ENCODE assay signal across 14 cellular contexts in genomic region chr6:37877373-37878149, GRCh38. TPM values are rescaled to one million over a fixed set of nuclear protein-coding genes. Genes with fewer than 3 reads are reported as not detected.
DNase-seq lines count a peak whose midpoint lies in the region; ATAC-seq and TF ChIP-seq lines count a peak whose summit lies in the region.
"Had no signal": no experiment of that assay in that cellular context is flagged by ENCODE, and none has a peak within 500 bp of the region (broad histone marks: within the 10 kb centered on the region; RNA-seq: fewer than 3 reads in every experiment).

No MANE protein-coding gene starts in this region.

- ATAC-seq in activated CD4-positive, alpha-beta T cell treated with anti-CD3 and anti-CD28 coated beads for 36 hours: peak; percentile 75
- ATAC-seq in T-helper 17 cell: no peak

- H3K4me1 ChIP-seq in SJCRH30: no peaks in the 10 kb centered on the region
- H3K4me1 ChIP-seq: prostate gland had no signal

- H3K27ac ChIP-seq in SJCRH30: no peak overlapping the region
- H3K27ac ChIP-seq: prostate gland had no signal

- no peak overlapping the region for H3K4me3 ChIP-seq in fibroblast of the aortic adventitia (ENCODE audit: low read depth, low read length)
- H3K4me3 ChIP-seq in SJCRH30: no peak overlapping the region
- H3K4me3 ChIP-seq: ascending aorta, prostate gland had no signal

- CTCF ChIA-PET in activated CD4-positive, alpha-beta T cell treated with anti-CD3 and anti-CD28 coated beads for 36 hours (lab: Charles Lee): interaction anchor here (0.7 to 1.1 kb wide), 2 partner anchors 75 to 842 kb away, joined by 3 read pairs; no protein-coding TSS in a partner anchor
- CTCF ChIA-PET in activated CD4-positive, alpha-beta T cell treated with anti-CD3 and anti-CD28 coated beads, Interleukin-2, amount 10 ng/mL, durations not matched to agents 7 days and 5 days (lab: Charles Lee): interaction anchor here (0.5 kb wide), 1 partner anchor 18 kb away, joined by 3 read pairs; no protein-coding TSS in a partner anchor

- peaks cover 60% of the 10 kb centered on the region for H3K4me1 Mint-ChIP-seq in activated CD4-positive, alpha-beta T cell treated with anti-CD3 and anti-CD28 coated beads for 36 hours
- peaks cover 4% of the 10 kb centered on the region for H3K4me1 Mint-ChIP-seq in activated CD4-positive, alpha-beta T cell treated with anti-CD3 and anti-CD28 coated beads, Interleukin-2, amount 10 ng/mL, durations not matched to agents 7 days and 5 days
- peaks cover 47% of the 10 kb centered on the region for H3K4me1 Mint-ChIP-seq in T-helper 17 cell
- peaks cover 47% of the 10 kb centered on the region for H3K4me1 Mint-ChIP-seq in progenitor cell of endocrine pancreas (ENCODE audit: low read depth)

- no peaks in the 10 kb centered on the region for H3K9me3 Mint-ChIP-seq in activated CD4-positive, alpha-beta T cell treated with anti-CD3 and anti-CD28 coated beads for 36 hours (ENCODE audit: low read depth)
- peaks cover under 1% of the 10 kb centered on the region for H3K9me3 Mint-ChIP-seq in activated CD4-positive, alpha-beta T cell treated with anti-CD3 and anti-CD28 coated beads, Interleukin-2, amount 10 ng/mL, durations not matched to agents 7 days and 5 days
- peaks cover under 1% of the 10 kb centered on the region for H3K9me3 Mint-ChIP-seq in progenitor cell of endocrine pancreas (ENCODE audit: low read depth)
- H3K9me3 Mint-ChIP-seq: CD14-positive monocyte had no signal

- POLR2A ChIA-PET in activated CD4-positive, alpha-beta T cell treated with anti-CD3 and anti-CD28 coated beads for 36 hours (lab: Charles Lee): no interaction called here
- POLR2A ChIA-PET in activated CD4-positive, alpha-beta T cell treated with anti-CD3 and anti-CD28 coated beads, Interleukin-2, amount 10 ng/mL, durations not matched to agents 7 days and 5 days (lab: Charles Lee): no interaction called here

- H3K27ac Mint-ChIP-seq in activated CD4-positive, alpha-beta T cell treated with anti-CD3 and anti-CD28 coated beads for 36 hours: no peak overlapping the region
- no peak overlapping the region for H3K27ac Mint-ChIP-seq in activated CD4-positive, alpha-beta T cell treated with anti-CD3 and anti-CD28 coated beads, Interleukin-2, amount 10 ng/mL, durations not matched to agents 7 days and 5 days
- H3K27ac Mint-ChIP-seq in T-helper 17 cell: peak overlapping the region; percentile 75
- H3K27ac Mint-ChIP-seq in progenitor cell of endocrine pancreas: peak overlapping the region; percentile 22
- H3K27ac Mint-ChIP-seq: T-helper 2 cell treated with Interferon-gamma antibody and Interleukin-4, amounts not matched to agents 5 μg/mL and 100 μg/mL, for 36 hours had no signal

- peaks cover 8% of the 10 kb centered on the region for H3K36me3 Mint-ChIP-seq in activated CD4-positive, alpha-beta T cell treated with anti-CD3 and anti-CD28 coated beads for 36 hours (ENCODE audit: low read depth)
- peaks cover 8% of the 10 kb centered on the region for H3K36me3 Mint-ChIP-seq in activated CD4-positive, alpha-beta T cell treated with anti-CD3 and anti-CD28 coated beads, Interleukin-2, amount 10 ng/mL, durations not matched to agents 7 days and 5 days (ENCODE audit: low read depth)
- H3K36me3 Mint-ChIP-seq in T-helper 17 cell (ENCODE audit: low read depth) (peaks cover 4% of the 10 kb centered on the region), progenitor cell of endocrine pancreas (ENCODE audit: insufficient read depth) (peaks cover 4% of the 10 kb centered on the region)

- H3K4me3 Mint-ChIP-seq in activated CD4-positive, alpha-beta T cell treated with anti-CD3 and anti-CD28 coated beads for 36 hours: no peak overlapping the region
- H3K4me3 Mint-ChIP-seq in activated CD4-positive, alpha-beta T cell treated with anti-CD3 and anti-CD28 coated beads, Interleukin-2, amount 10 ng/mL, durations not matched to agents 7 days and 5 days: no peak overlapping the region
- H3K4me3 Mint-ChIP-seq in T-helper 17 cell (no peak overlapping the region), progenitor cell of endocrine pancreas (ENCODE audit: low read depth) (no peak overlapping the region)
- H3K4me3 Mint-ChIP-seq: CD14-positive monocyte; T-helper 2 cell treated with Interferon-gamma antibody and Interleukin-4, amounts not matched to agents 5 μg/mL and 100 μg/mL, for 36 hours had no signal

- H3K27me3 Mint-ChIP-seq in activated CD4-positive, alpha-beta T cell treated with anti-CD3 and anti-CD28 coated beads for 36 hours: no peaks in the 10 kb centered on the region
- H3K27me3 Mint-ChIP-seq in activated CD4-positive, alpha-beta T cell treated with anti-CD3 and anti-CD28 coated beads, Interleukin-2, amount 10 ng/mL, durations not matched to agents 7 days and 5 days: no peaks in the 10 kb centered on the region
- H3K27me3 Mint-ChIP-seq in T-helper 17 cell (no peaks in the 10 kb centered on the region), progenitor cell of endocrine pancreas (no peaks in the 10 kb centered on the region)

- peaks cover 6% of the 10 kb centered on the region for H3K36me3 ChIP-seq in SJCRH30
- H3K36me3 ChIP-seq: ascending aorta, prostate gland had no signal

- no peak for DNase-seq in activated CD4-positive, alpha-beta T cell treated with anti-CD3 and anti-CD28 coated beads for 36 hours
- no peak for DNase-seq in activated CD4-positive, alpha-beta T cell treated with anti-CD3 and anti-CD28 coated beads, Interleukin-2, amount 10 ng/mL, durations not matched to agents 7 days and 5 days
- DNase-seq in T-helper 17 cell: no peak
- peak; percentile 61 for DNase-seq in fibroblast of the aortic adventitia (ENCODE audit: low read depth)
- no peak for DNase-seq in progenitor cell of endocrine pancreas (ENCODE audit: low spot score, unreplicated experiment)
- no peak for DNase-seq in COLO668 (lab: John Stamatoyannopoulos, UW; ENCODE audit: unreplicated experiment)
- DNase-seq in SJCRH30: no peak
- DNase-seq in middle frontal gyrus (ENCODE audit: extremely low spot score, low spot score): no peak
- DNase-seq: 8988T, dermis blood vessel endothelial cell had no signal

- intact Hi-C loops in activated CD4-positive, alpha-beta T cell treated with anti-CD3 and anti-CD28 coated beads for 36 hours (cut with DNase I, micrococcal nuclease): no loop called here

- no peaks in the 10 kb centered on the region for H3K9me3 ChIP-seq in T-helper 17 cell (ENCODE audit: control insufficient read depth, low read length, poor library complexity, severe bottlenecking)
- H3K9me3 ChIP-seq in SJCRH30 (replicated peaks): no peaks in the 10 kb centered on the region
- H3K9me3 ChIP-seq: ascending aorta, prostate gland had no signal

- H3K27me3 ChIP-seq in SJCRH30: no peaks in the 10 kb centered on the region
- H3K27me3 ChIP-seq: ascending aorta had no signal

- TF ChIP-seq CTCF in fibroblast of the aortic adventitia (IDR thresholded peaks at IDR 0.05; ENCODE audit: insufficient read depth, low read length): no peak
- TF ChIP-seq CTCF in progenitor cell of endocrine pancreas (IDR thresholded peaks at IDR 0.05; ENCODE audit: unreplicated experiment): no peak

RNA-seq across cellular contexts. Expression of gene ZFAND3, which starts 58.0 kb away (rescaled TPM):
- total RNA-seq in activated CD4-positive, alpha-beta T cell treated with anti-CD3 and anti-CD28 coated beads for 36 hours: 10 to 100 TPM; 34.5 to 47.8 TPM
- total RNA-seq in activated CD4-positive, alpha-beta T cell treated with anti-CD3 and anti-CD28 coated beads, Interleukin-2, amount 10 ng/mL, durations not matched to agents 7 days and 5 days: 10 to 100 TPM; 27.4 to 34.7 TPM
- total RNA-seq in T-helper 17 cell: 10 to 100 TPM; 48.6 to 61.0 TPM
- total RNA-seq in fibroblast of the aortic adventitia (ENCODE audit: low replicate concordance): 14.0 and 31.3 TPM in 2 replicates
- 92.7 and 102 TPM in 2 replicates for total RNA-seq in progenitor cell of endocrine pancreas
- 26.2 and 28.7 TPM in 2 replicates for total RNA-seq in SJCRH30 (2014; rRNA removed; shearing (Covaris generic))

Comparison
In these comparisons a context has a peak if more than half of its experiments do, and no peak if none do; other contexts are left out.
1. H3K27ac Mint-ChIP-seq: peak in T-helper 17 cell (single experiment) and progenitor cell of endocrine pancreas (single experiment); none in activated CD4-positive, alpha-beta T cell treated with anti-CD3 and anti-CD28 coated beads for 36 hours (single experiment) and activated CD4-positive, alpha-beta T cell treated with anti-CD3 and anti-CD28 coated beads, Interleukin-2, amount 10 ng/mL, durations not matched to agents 7 days and 5 days (single experiment).